Comparison of ENCODE assay signal across 22 cellular contexts in genomic region chr5:58075907-58076306, GRCh38.
"Had no signal": no experiment of that assay in that cellular context is flagged by ENCODE, and none has a peak within 500 bp of the region (broad histone marks: within the 10 kb centered on the region; RNA-seq: fewer than 3 reads in every experiment).

No MANE protein-coding gene starts in this region.

- H3K4me1 ChIP-seq: breast epithelium had no signal

- H3K4me3 ChIP-seq: breast epithelium, PC-9 had no signal

- H2AFZ ChIP-seq: PC-9 had no signal

- H3K27me3 ChIP-seq: breast epithelium had no signal

- DNase-seq: activated CD4-positive, alpha-beta memory T cell treated with anti-CD3 and anti-CD28 coated beads, Interleukin-2, amount 10 ng/mL, durations not matched to agents 7 days and 5 days; activated CD4-positive, alpha-beta T cell treated with anti-CD3 and anti-CD28 coated beads for 36 hours; activated CD4-positive, alpha-beta T cell treated with anti-CD3 and anti-CD28 coated beads, Interleukin-2, amount 50 U/mL, for 1 hour; activated gamma-delta T cell; activated naive CD4-positive, alpha-beta T cell treated with anti-CD3 and anti-CD28 coated beads for 36 hours; activated T-cell treated with anti-CD3 and anti-CD28 coated beads for 4 hours; activated T-cell treated with anti-CD3 and anti-CD28 coated beads, Interleukin-2, amount 50 U/mL, for 48 hours; anterior cingulate cortex; caudate nucleus; MM.1S; NCI-H1105; NCI-H1436; NCI-H1694 treated with DMSO at 0.1 percent for 48 hours; NCI-H2029 treated with DMSO at 0.1 percent for 48 hours; NCI-H510A treated with DMSO at 0.1 percent for 48 hours; PC-9; RPMI8226; SHP77; T-helper 1 cell; WERI-Rb-1 had no signal

- H3K4me2 ChIP-seq: PC-9 had no signal

- H3K9me3 ChIP-seq: breast epithelium had no signal

- ATAC-seq: activated CD4-positive, alpha-beta T cell treated with anti-CD3 and anti-CD28 coated beads for 36 hours; activated T-helper 17 cell treated with anti-CD3 and anti-CD28 coated beads, Interleukin-2, amount 50 U/mL, for 72 hours had no signal

- H3K27ac ChIP-seq: breast epithelium, PC-9, WERI-Rb-1 had no signal

- H3K36me3 ChIP-seq: breast epithelium, WERI-Rb-1 had no signal
